Comparison of ENCODE assay signal across 8 cellular contexts in the genomic region with DNA sequence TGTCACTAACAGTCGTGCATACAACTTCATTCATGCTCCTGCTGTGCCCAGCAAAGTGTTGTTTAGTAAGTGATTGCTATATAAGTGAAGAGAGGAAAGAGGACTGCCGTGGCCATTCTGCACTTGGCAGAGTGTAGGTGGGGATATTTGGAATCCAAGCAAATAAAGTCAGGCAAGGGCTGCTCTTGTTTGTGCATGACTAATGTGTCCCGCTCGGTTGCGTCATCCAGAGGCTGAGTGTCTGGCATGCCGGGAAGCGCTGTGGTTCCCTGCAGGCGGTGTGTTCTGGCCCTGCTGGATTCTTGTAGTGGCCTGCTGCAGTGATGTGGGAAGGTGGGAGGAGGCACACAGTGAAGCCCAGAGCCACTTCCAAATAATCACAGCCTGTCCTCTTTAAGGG.
DNase-seq lines count a peak whose midpoint lies in the region; ATAC-seq and TF ChIP-seq lines count a peak whose summit lies in the region.

No MANE protein-coding gene starts in this region.

- H4K12ac ChIP-seq in trophoblast cell (ENCODE audit: low read depth, low read length): no peak overlapping the region

- no peak overlapping the region for H2BK5ac ChIP-seq in trophoblast cell (ENCODE audit: low read depth, low read length, poor library complexity)

- no peak overlapping the region for H2BK12ac ChIP-seq in trophoblast cell (ENCODE audit: low read length)

- no peak overlapping the region for H2AFZ ChIP-seq in trophoblast cell (ENCODE audit: insufficient read depth, low read length, poor library complexity)

- H2AK5ac ChIP-seq in trophoblast cell (ENCODE audit: low read length): no peak overlapping the region

- H3K4me3 ChIP-seq in fibroblast of pulmonary artery (replicated peaks; ENCODE audit: low read depth, low read length) (no peak overlapping the region), trophoblast cell (ENCODE audit: low read depth, low read length) (no peak overlapping the region)

- no CpG with 5 or more reads among the region's 8 CpGs for WGBS in trophoblast cell (ENCODE audit: extremely low coverage, insufficient coverage, insufficient read length)

- no peaks in the 10 kb centered on the region for H3K36me3 ChIP-seq in trophoblast cell (ENCODE audit: control insufficient read depth in 1 of 2, insufficient read depth in 2 of 2, low read length in 2 of 2)

- no peak overlapping the region for H4K8ac ChIP-seq in trophoblast cell (ENCODE audit: low read depth, low read length)

- no peak overlapping the region for H4K91ac ChIP-seq in trophoblast cell (ENCODE audit: low read depth, low read length)

- H3K27ac ChIP-seq in trophoblast cell (ENCODE audit: low read depth, low read length): peak overlapping the region; percentile 78

- no peak overlapping the region for H3K9ac ChIP-seq in trophoblast cell (ENCODE audit: low read length)

- no peak overlapping the region for H3K23ac ChIP-seq in trophoblast cell (ENCODE audit: low read length)

- H3K4me2 ChIP-seq in trophoblast cell (ENCODE audit: low read length): peak overlapping the region; percentile 28

- H2BK120ac ChIP-seq in trophoblast cell (ENCODE audit: insufficient read depth, low read length, poor library complexity): peak overlapping the region; percentile 73

- ATAC-seq in HG02884 (IDR thresholded peaks at IDR 0.05; ENCODE audit: unreplicated experiment): no peak

- H3K18ac ChIP-seq in trophoblast cell (ENCODE audit: low read length): no peak overlapping the region

- no peaks in the 10 kb centered on the region for H3K27me3 ChIP-seq in trophoblast cell (ENCODE audit: insufficient read depth, low read length)

- peaks cover 5 to 7% of the 10 kb centered on the region in 2 experiments for H3K4me1 ChIP-seq in trophoblast cell (ENCODE audit: control insufficient read depth in 1 of 2, insufficient read depth in 2 of 2, low read length in 2 of 2)

- peaks cover 2% of the 10 kb centered on the region for H3K79me2 ChIP-seq in trophoblast cell (ENCODE audit: control insufficient read depth, insufficient read depth, low read length, poor library complexity)

- no peak overlapping the region for H3K4ac ChIP-seq in trophoblast cell (ENCODE audit: low read depth, low read length)

- DNase-seq in ELF-1 (ENCODE audit: low read depth, low spot score): peak; percentile 92
- DNase-seq in fibroblast of pulmonary artery (ENCODE audit: low read depth): peak; percentile 97
- DNase-seq in trophoblast cell: peak; percentile 96 to 98
- no peak for DNase-seq in activated T-cell treated with anti-CD3 and anti-CD28 coated beads, Interleukin-2, amount 50 U/mL, for 1 hour
- DNase-seq in NCI-H2227 treated with DMSO at 0.1 percent for 48 hours (lab: John Stamatoyannopoulos, UW): no peak
- DNase-seq in pons (ENCODE audit: low spot score): no peak

- no peak for TF ChIP-seq CTCF in fibroblast of pulmonary artery (IDR thresholded peaks at IDR 0.05; ENCODE audit: low read length, missing control alignments)

- H3K9me3 ChIP-seq in trophoblast cell (ENCODE audit: insufficient read depth, low read depth, low read length): no peaks in the 10 kb centered on the region

- peaks cover 6% of the 10 kb centered on the region for H3K79me1 ChIP-seq in trophoblast cell (ENCODE audit: low read length)

- no peak overlapping the region for H3K14ac ChIP-seq in trophoblast cell (ENCODE audit: low read length)

TF ChIP-seq in PFSK-1, 5 proteins besides CTCF, POLR2A, EP300 and RAD21:
- peak; percentile 39; the same call in 1 of the 2 replicates for TF ChIP-seq SIN3A (IDR thresholded peaks at IDR 0.05; ENCODE audit: borderline replicate concordance, insufficient read depth, low read length)
- peak; percentile 97 for TF ChIP-seq FOXP2 (optimal IDR thresholded peaks at IDR 0.05; ENCODE audit: borderline replicate concordance, extremely low read depth, extremely low read length, insufficient read depth)
- TF ChIP-seq, protein P1, sequence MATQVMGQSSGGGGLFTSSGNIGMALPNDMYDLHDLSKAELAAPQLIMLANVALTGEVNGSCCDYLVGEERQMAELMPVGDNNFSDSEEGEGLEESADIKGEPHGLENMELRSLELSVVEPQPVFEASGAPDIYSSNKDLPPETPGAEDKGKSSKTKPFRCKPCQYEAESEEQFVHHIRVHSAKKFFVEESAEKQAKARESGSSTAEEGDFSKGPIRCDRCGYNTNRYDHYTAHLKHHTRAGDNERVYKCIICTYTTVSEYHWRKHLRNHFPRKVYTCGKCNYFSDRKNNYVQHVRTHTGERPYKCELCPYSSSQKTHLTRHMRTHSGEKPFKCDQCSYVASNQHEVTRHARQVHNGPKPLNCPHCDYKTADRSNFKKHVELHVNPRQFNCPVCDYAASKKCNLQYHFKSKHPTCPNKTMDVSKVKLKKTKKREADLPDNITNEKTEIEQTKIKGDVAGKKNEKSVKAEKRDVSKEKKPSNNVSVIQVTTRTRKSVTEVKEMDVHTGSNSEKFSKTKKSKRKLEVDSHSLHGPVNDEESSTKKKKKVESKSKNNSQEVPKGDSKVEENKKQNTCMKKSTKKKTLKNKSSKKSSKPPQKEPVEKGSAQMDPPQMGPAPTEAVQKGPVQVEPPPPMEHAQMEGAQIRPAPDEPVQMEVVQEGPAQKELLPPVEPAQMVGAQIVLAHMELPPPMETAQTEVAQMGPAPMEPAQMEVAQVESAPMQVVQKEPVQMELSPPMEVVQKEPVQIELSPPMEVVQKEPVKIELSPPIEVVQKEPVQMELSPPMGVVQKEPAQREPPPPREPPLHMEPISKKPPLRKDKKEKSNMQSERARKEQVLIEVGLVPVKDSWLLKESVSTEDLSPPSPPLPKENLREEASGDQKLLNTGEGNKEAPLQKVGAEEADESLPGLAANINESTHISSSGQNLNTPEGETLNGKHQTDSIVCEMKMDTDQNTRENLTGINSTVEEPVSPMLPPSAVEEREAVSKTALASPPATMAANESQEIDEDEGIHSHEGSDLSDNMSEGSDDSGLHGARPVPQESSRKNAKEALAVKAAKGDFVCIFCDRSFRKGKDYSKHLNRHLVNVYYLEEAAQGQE (IDR thresholded peaks at IDR 0.05; ENCODE audit: insufficient read depth in 1 of 2, low read depth in 2 of 2, low read length in 2 of 2): peak in 1 of 2 experiments; percentile 51; a peak in 1 of 4 replicates
- TF ChIP-seq TAF1 (IDR thresholded peaks at IDR 0.05; ENCODE audit: borderline replicate concordance, insufficient read depth, low read length): peak; percentile 39; the same call in 1 of the 2 replicates
- no peak for TF ChIP-seq POLR2AphosphoS5 (IDR thresholded peaks at IDR 0.05; ENCODE audit: low read depth, low read length)
TF ChIP-seq in PFSK-1: peak in this region for 4.

Comparison
In these comparisons a context has a peak if more than half of its experiments do, and no peak if none do; other contexts are left out.
1. DNase-seq: peak in ELF-1 (single experiment), fibroblast of pulmonary artery (single experiment) and trophoblast cell (2 of 2); none in activated T-cell treated with anti-CD3 and anti-CD28 coated beads, Interleukin-2, amount 50 U/mL, for 1 hour (single experiment), NCI-H2227 treated with DMSO at 0.1 percent for 48 hours (single experiment) and pons (single experiment).